In genomic region chr9:93132287-93132927, GRCh38 we compare ENCODE assay signal across 8 cellular contexts. TPM values are rescaled to one million over a fixed set of nuclear protein-coding genes. Genes with fewer than 3 reads are reported as not detected.
DNase-seq lines count a peak whose midpoint lies in the region; ATAC-seq and TF ChIP-seq lines count a peak whose summit lies in the region.

No MANE protein-coding gene starts in this region.

- no peaks in the 10 kb centered on the region for H3K9me3 Mint-ChIP-seq in activated T-helper 17 cell treated with anti-CD3 and anti-CD28 coated beads, Interleukin-2, amount 50 U/mL, for 72 hours
- no peaks in the 10 kb centered on the region for H3K9me3 Mint-ChIP-seq in progenitor cell of endocrine pancreas (ENCODE audit: low read depth)

- WGBS in heart left ventricle, 4 donors, result 34 to 43% (median 38%) methylated on average over 7 to 12 of the region's 12 CpGs

- peak overlapping the region; percentile 96 for H3K4me3 Mint-ChIP-seq in activated T-helper 17 cell treated with anti-CD3 and anti-CD28 coated beads, Interleukin-2, amount 50 U/mL, for 72 hours
- peak overlapping the region; percentile 82 for H3K4me3 Mint-ChIP-seq in progenitor cell of endocrine pancreas (ENCODE audit: low read depth)

- TF ChIP-seq POLR2A in heart left ventricle (IDR thresholded peaks at IDR 0.05), result no peak

- peaks cover 4 to 81% (median 64%) of the 10 kb centered on the region in 12 donors for H3K4me1 ChIP-seq in heart left ventricle

- TF ChIP-seq CTCF in heart left ventricle (IDR thresholded peaks at IDR 0.05), result no peak
- no peak for TF ChIP-seq CTCF in progenitor cell of endocrine pancreas (IDR thresholded peaks at IDR 0.05; ENCODE audit: unreplicated experiment)

- peak overlapping the region; percentile 74 to 97 (median 95) for H3K27ac ChIP-seq in heart left ventricle

- H3K36me3 Mint-ChIP-seq in activated T-helper 17 cell treated with anti-CD3 and anti-CD28 coated beads, Interleukin-2, amount 50 U/mL, for 72 hours (ENCODE audit: low read depth), result peaks cover 70% of the 10 kb centered on the region
- H3K36me3 Mint-ChIP-seq in progenitor cell of endocrine pancreas (ENCODE audit: insufficient read depth), result no peaks in the 10 kb centered on the region

- H3K9me3 ChIP-seq in heart left ventricle, result no peaks in the 10 kb centered on the region

- DNase-seq in DMS 273 (lab: John Stamatoyannopoulos, UW; ENCODE audit: unreplicated experiment), result peak; percentile 70
- no peak for DNase-seq in DMS 273 treated with DMSO at 0.1 percent for 48 hours (lab: John Stamatoyannopoulos, UW)
- DNase-seq in heart left ventricle, result peak; percentile 74 to 85 (median 84)
- DNase-seq in progenitor cell of endocrine pancreas (ENCODE audit: low spot score, unreplicated experiment), result no peak
- no peak for DNase-seq in cerebellar nuclear complex (lab: John Stamatoyannopoulos, UW)

- no peaks in the 10 kb centered on the region for H3K27me3 Mint-ChIP-seq in activated T-helper 17 cell treated with anti-CD3 and anti-CD28 coated beads, Interleukin-2, amount 50 U/mL, for 72 hours
- peaks cover 2% of the 10 kb centered on the region for H3K27me3 Mint-ChIP-seq in progenitor cell of endocrine pancreas

- peaks cover 0 to 17% (median 0%) of the 10 kb centered on the region in 9 donors for H3K36me3 ChIP-seq in heart left ventricle

- H3K4me1 Mint-ChIP-seq in activated T-helper 17 cell treated with anti-CD3 and anti-CD28 coated beads, Interleukin-2, amount 50 U/mL, for 72 hours, result peaks cover 28% of the 10 kb centered on the region
- peaks cover 15% of the 10 kb centered on the region for H3K4me1 Mint-ChIP-seq in progenitor cell of endocrine pancreas (ENCODE audit: low read depth)

- ATAC-seq in activated T-helper 17 cell treated with anti-CD3 and anti-CD28 coated beads, Interleukin-2, amount 50 U/mL, for 72 hours (replicated peaks), result no peak
- ATAC-seq in heart left ventricle (peak; percentile 45 to 52 (median 49)), GM18858 (IDR thresholded peaks at IDR 0.05; ENCODE audit: unreplicated experiment) (no peak), GM21381 (IDR thresholded peaks at IDR 0.05; ENCODE audit: unreplicated experiment) (no peak)

- intact Hi-C loops in heart left ventricle (cut with DNase I), result loop anchor here in 3 of 10 donors (5.0 to 10.0 kb wide), 2 partner anchors 35 to 322 kb away; partner anchors contain the start of genes CARD19 (in 2 of the 3), FAM120A (in 1 of the 3) and FAM120AOS (in 1 of the 3)

- H3K27ac Mint-ChIP-seq in activated T-helper 17 cell treated with anti-CD3 and anti-CD28 coated beads, Interleukin-2, amount 50 U/mL, for 72 hours, result peak overlapping the region; percentile 93
- peak overlapping the region; percentile 97 for H3K27ac Mint-ChIP-seq in progenitor cell of endocrine pancreas

- no peaks in the 10 kb centered on the region for H3K27me3 ChIP-seq in heart left ventricle

- H3K4me3 ChIP-seq in heart left ventricle, result peak overlapping the region in 11 of 12 donors; percentile 69 to 98 (median 92)

RNA-seq across cellular contexts. Expression of gene NINJ1, which starts 1.6 kb away (rescaled TPM):
- total RNA-seq in activated T-helper 17 cell treated with anti-CD3 and anti-CD28 coated beads, Interleukin-2, amount 50 U/mL, for 72 hours, result 100 to 1,000 TPM in 1 of 2 donors, 10 to 100 TPM in 1; 56.0 to 197 TPM
- total RNA-seq in heart left ventricle, result 10 to 100 TPM; 42.2 to 96.1 (median 56.3) TPM
- 10 to 100 TPM; 52.0 to 52.9 TPM for polyA plus RNA-seq in heart left ventricle
- total RNA-seq in progenitor cell of endocrine pancreas, result 38.1 and 39.5 TPM in 2 replicates

RNA-seq across cellular contexts. Expression of gene CARD19, which starts 36.4 kb away (rescaled TPM):
- total RNA-seq in activated T-helper 17 cell treated with anti-CD3 and anti-CD28 coated beads, Interleukin-2, amount 50 U/mL, for 72 hours, result 10 to 100 TPM; 83.6 to 87.3 TPM
- 10 to 100 TPM; 24.2 to 46.2 (median 27.5) TPM for total RNA-seq in heart left ventricle
- 10 to 100 TPM; 38.9 to 42.7 TPM for polyA plus RNA-seq in heart left ventricle
- 19.3 and 20.4 TPM in 2 replicates for total RNA-seq in progenitor cell of endocrine pancreas

RNA-seq across cellular contexts. Expression of gene WNK2, which starts 51.5 kb away (rescaled TPM):
- total RNA-seq in activated T-helper 17 cell treated with anti-CD3 and anti-CD28 coated beads, Interleukin-2, amount 50 U/mL, for 72 hours, result under 1 TPM; 0.39 to 0.93 TPM
- total RNA-seq in heart left ventricle (100 to 1,000 TPM; 107 to 206 (median 129) TPM), progenitor cell of endocrine pancreas (302 and 345 TPM in 2 replicates)
- 10 to 100 TPM; 29.4 to 97.5 TPM for polyA plus RNA-seq in heart left ventricle

Comparison
In these comparisons a context has a peak if more than half of its experiments do, and no peak if none do; other contexts are left out.
1. DNase-seq: peak in DMS 273 (single experiment) and heart left ventricle (5 of 5); none in DMS 273 treated with DMSO at 0.1 percent for 48 hours (single experiment), progenitor cell of endocrine pancreas (single experiment) and cerebellar nuclear complex (0 of 2).
2. ATAC-seq: peak in heart left ventricle (4 of 4); none in activated T-helper 17 cell treated with anti-CD3 and anti-CD28 coated beads, Interleukin-2, amount 50 U/mL, for 72 hours (single experiment), GM18858 (single experiment) and GM21381 (single experiment).
3. RNA of gene WNK2, which starts 51.5 kb away (total RNA-seq): 302 to 345 TPM in progenitor cell of endocrine pancreas and 107 to 206 TPM in heart left ventricle; 0.39 to 0.93 TPM in activated T-helper 17 cell treated with anti-CD3 and anti-CD28 coated beads, Interleukin-2, amount 50 U/mL, for 72 hours; every median in the first group is over 10 times any median in the second.